ENCODE assay signal across 10 cellular contexts in the genomic region with DNA sequence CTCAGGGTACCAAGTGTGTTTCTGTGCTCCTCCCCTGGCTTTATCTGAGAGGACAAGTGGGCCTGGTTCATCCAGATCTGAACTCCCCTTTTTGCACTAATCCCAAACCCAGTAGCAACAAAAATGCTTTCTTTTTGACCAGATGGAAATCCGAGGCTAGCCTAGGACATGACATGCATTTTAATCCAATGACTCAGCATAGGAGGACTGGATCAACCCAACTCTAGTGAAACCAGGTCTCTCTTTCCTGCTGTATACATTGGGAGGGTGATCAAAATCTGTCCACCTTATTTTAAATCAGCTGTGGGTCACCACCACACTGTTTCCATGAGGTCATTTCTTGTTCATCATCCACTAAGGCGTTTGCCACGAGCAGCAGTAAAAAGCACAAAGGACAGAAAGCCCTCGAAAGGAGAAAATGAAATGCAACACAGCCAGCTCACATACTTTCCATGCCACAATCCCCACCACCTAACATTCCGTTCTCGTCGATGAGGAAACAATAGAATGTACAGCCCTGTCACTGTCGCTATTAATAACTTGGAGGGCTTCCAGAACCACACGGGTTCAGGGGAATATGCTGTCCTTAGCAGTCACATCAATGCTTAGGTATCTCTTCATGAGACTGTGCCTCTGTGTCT.
A peak's percentile ranks its signal among the peaks of the same experiment; 100 is the strongest.
DNase-seq lines count a peak whose midpoint lies in the region; ATAC-seq and TF ChIP-seq lines count a peak whose summit lies in the region.
"Had no signal": no experiment of that assay in that cellular context is flagged by ENCODE, and none has a peak within 500 bp of the region (broad histone marks: within the 10 kb centered on the region; RNA-seq: fewer than 3 reads in every experiment).

No MANE protein-coding gene starts in this region.

- no peak overlapping the region for H3K4me3 ChIP-seq in right atrium auricular region
- peak overlapping the region; percentile 3 to 35 for H3K4me3 ChIP-seq in stomach smooth muscle (ENCODE audit: low read length in 2 of 2)

- peaks cover 0 to 12% of the 10 kb centered on the region in 2 donors for H3K4me1 ChIP-seq in right atrium auricular region
- H3K4me1 ChIP-seq in stomach smooth muscle (ENCODE audit: control insufficient read depth, insufficient read depth, low read length) = peaks cover 4% of the 10 kb centered on the region

- ATAC-seq in GM19395 (IDR thresholded peaks at IDR 0.05; ENCODE audit: unreplicated experiment) (no peak), HG03565 (IDR thresholded peaks at IDR 0.05; ENCODE audit: unreplicated experiment) (no peak)

- H3K27me3 ChIP-seq in right atrium auricular region = no peaks in the 10 kb centered on the region
- no peaks in the 10 kb centered on the region for H3K27me3 ChIP-seq in stomach smooth muscle (ENCODE audit: control insufficient read depth in 1 of 2, insufficient read depth in 2 of 2, low read length in 2 of 2)

- H3K9ac ChIP-seq in stomach smooth muscle (ENCODE audit: low read length in 2 of 2) = no peak overlapping the region

- TF ChIP-seq CTCF in right atrium auricular region (IDR thresholded peaks at IDR 0.05) = no peak

- H3K27ac ChIP-seq in angular gyrus (ENCODE audit: low read depth, low read length) (peak overlapping the region; percentile 12), right atrium auricular region (peak overlapping the region; percentile 77 to 90), stomach smooth muscle (ENCODE audit: low read length) (no peak overlapping the region)

- peak; percentile 87 for DNase-seq in HS-27A (ENCODE audit: low read depth)
- DNase-seq in right atrium auricular region (ENCODE audit: low spot score) = no peak
- DNase-seq in effector CD4-positive, alpha-beta T cell = no peak
- DNase-seq in stimulated activated CD4-positive, alpha-beta T cell treated with anti-CD3 and anti-CD28 coated beads, Interleukin-4, amount 100 ng/mL, for 1 hour = no peak
- DNase-seq: activated B cell treated with CpG ODN at 0.5 μM for 24 hours; stimulated activated CD4-positive, alpha-beta T cell treated with anti-CD3 and anti-CD28 coated beads, Interleukin-1b, Interleukin-23, amount 100 ng/mL, for 48 hours had no signal

- peaks cover 0 to 22% of the 10 kb centered on the region in 2 donors for H3K9me3 ChIP-seq in right atrium auricular region
- peaks cover 0 to 3% of the 10 kb centered on the region in 2 donors for H3K9me3 ChIP-seq in stomach smooth muscle (ENCODE audit: control insufficient read depth in 2 of 2, low read length in 2 of 2)

- H3K36me3 ChIP-seq in right atrium auricular region (no peaks in the 10 kb centered on the region), stomach smooth muscle (ENCODE audit: control insufficient read depth in 2 of 2, insufficient read depth in 2 of 2, low read length in 2 of 2) (no peaks in the 10 kb centered on the region)

Comparison
In these comparisons a context has a peak if more than half of its experiments do, and no peak if none do; other contexts are left out.
1. H3K4me3 ChIP-seq: peak in stomach smooth muscle (2 of 2); none in right atrium auricular region (0 of 2).